Comparison of ENCODE assay signal across 12 cellular contexts in genomic region chr6:43376551-43376981, GRCh38. TPM values are rescaled to one million over a fixed set of nuclear protein-coding genes. Genes with fewer than 3 reads are reported as not detected.
DNase-seq lines count a peak whose midpoint lies in the region; ATAC-seq and TF ChIP-seq lines count a peak whose summit lies in the region.
"Had no signal": no experiment of that assay in that cellular context is flagged by ENCODE, and none has a peak within 500 bp of the region (broad histone marks: within the 10 kb centered on the region; RNA-seq: fewer than 3 reads in every experiment).

No MANE protein-coding gene starts in this region.

- intact Hi-C loops in heart right ventricle (cut with DNase I) (no loop called here), Right ventricle myocardium inferior (cut with DNase I) (no loop called here)

- ATAC-seq in GM19035 (IDR thresholded peaks at IDR 0.05; ENCODE audit: unreplicated experiment): peak; percentile 47
- peak; percentile 48 for ATAC-seq in HG03354 (IDR thresholded peaks at IDR 0.05; ENCODE audit: poor library complexity, severe bottlenecking, unreplicated experiment)
- no peak for ATAC-seq in heart right ventricle
- ATAC-seq in Right ventricle myocardium inferior: no peak
- ATAC-seq: lower lobe of right lung had no signal

- no peaks in the 10 kb centered on the region for H3K9me3 ChIP-seq in heart right ventricle
- H3K9me3 ChIP-seq: lower lobe of right lung had no signal

- WGBS in heart right ventricle, 2 donors: 89 to 95% methylated on average over 1 of the region's 1 CpG

- DNase-seq in EH (ENCODE audit: low read depth) (peak; percentile 29), epithelial cell of proximal tubule (ENCODE audit: low read depth) (peak; percentile 30), NCI-H1417 (lab: John Stamatoyannopoulos, UW) (no peak), heart right ventricle (no peak), Right ventricle myocardium inferior (ENCODE audit: missing footprints) (no peak), GM13977 (ENCODE audit: low spot score) (no peak)
- DNase-seq: CD4-positive, CD25-positive, alpha-beta regulatory T cell; lower lobe of right lung; NCI-H524; T1000 had no signal

- TF ChIP-seq CTCF in epithelial cell of proximal tubule (conservative IDR thresholded peaks at IDR 0.05; ENCODE audit: low read depth, low read length): no peak
- no peak for TF ChIP-seq CTCF in heart right ventricle (IDR thresholded peaks at IDR 0.05)
- TF ChIP-seq CTCF in GM13977 (IDR thresholded peaks at IDR 0.05; ENCODE audit: extremely low read depth, insufficient read depth, missing control alignments): no peak

- H3K27me3 ChIP-seq in heart right ventricle: peaks cover 0 to 40% (median 0%) of the 10 kb centered on the region in 7 donors

- no peak overlapping the region for H3K4me3 ChIP-seq in epithelial cell of proximal tubule (ENCODE audit: low read depth, low read length)
- H3K4me3 ChIP-seq in heart right ventricle: no peak overlapping the region
- H3K4me3 ChIP-seq: lower lobe of right lung had no signal

- no peak overlapping the region for H3K27ac ChIP-seq in heart right ventricle
- H3K27ac ChIP-seq: lower lobe of right lung had no signal

- H3K4me1 ChIP-seq in heart right ventricle: no peaks in the 10 kb centered on the region
- H3K4me1 ChIP-seq: lower lobe of right lung had no signal

- H3K36me3 ChIP-seq in heart right ventricle: no peaks in the 10 kb centered on the region
- H3K36me3 ChIP-seq: lower lobe of right lung had no signal

- in situ Hi-C loops in GM13977 (cut with MboI; ENCODE audit: low pct_unique_long_range_greater_than_20kb, low sequenced_read_pairs, unreplicated experiment): no loop called here

RNA-seq across cellular contexts. Expression of gene ZNF318, which starts 7.1 kb away (rescaled TPM):
- 7.5 and 7.7 TPM in 2 replicates for total RNA-seq in epithelial cell of proximal tubule
- total RNA-seq in heart right ventricle: 10 to 100 TPM in 9 of 10 donors, 1 to 10 TPM in 1; 9.3 to 20.4 (median 14.0) TPM
- 10 to 100 TPM in 1 of 2 donors, 1 to 10 TPM in 1; 3.4 to 13.8 TPM for polyA plus RNA-seq in heart right ventricle
- total RNA-seq in Right ventricle myocardium inferior: 11.3 TPM

RNA-seq across cellular contexts. Expression of gene ABCC10, which starts 50.8 kb away (rescaled TPM):
- total RNA-seq in epithelial cell of proximal tubule (10.6 and 19.6 TPM in 2 replicates), heart right ventricle (10 to 100 TPM in 7 of 10 donors, 1 to 10 TPM in 3; 7.8 to 16.8 (median 10.9) TPM), Right ventricle myocardium inferior (14.8 TPM)
- polyA plus RNA-seq in heart right ventricle: 10 to 100 TPM in 1 of 2 donors, 1 to 10 TPM in 1; 7.1 to 44.3 TPM

Comparison
In these comparisons a context has a peak if more than half of its experiments do, and no peak if none do; other contexts are left out.
1. DNase-seq: peak in EH (single experiment) and epithelial cell of proximal tubule (single experiment); none in NCI-H1417 (0 of 3), heart right ventricle (0 of 2), Right ventricle myocardium inferior (single experiment) and GM13977 (single experiment).
2. ATAC-seq: peak in GM19035 (single experiment) and HG03354 (single experiment); none in heart right ventricle (0 of 8) and Right ventricle myocardium inferior (single experiment).